18 cellular contexts compared by ENCODE assay signal in the genomic region with DNA sequence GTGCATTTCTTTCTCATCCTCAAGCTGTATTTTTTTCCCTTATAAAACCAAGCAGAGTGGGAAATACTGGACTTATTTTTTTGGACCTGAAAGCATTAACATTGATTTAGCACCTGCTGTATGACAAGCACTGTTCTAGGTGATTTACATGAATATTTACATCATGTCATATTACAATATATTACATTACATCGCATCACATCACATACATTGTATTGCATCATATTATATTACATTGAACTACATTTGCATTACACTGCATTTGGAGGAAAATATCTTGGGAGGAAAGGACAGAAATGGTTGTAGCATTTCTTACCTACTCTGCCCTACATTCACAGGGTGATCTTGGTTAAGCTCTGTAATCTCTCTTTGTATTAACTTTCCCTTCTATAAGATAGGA. TPM values are rescaled to one million over a fixed set of nuclear protein-coding genes. Genes with fewer than 3 reads are reported as not detected.
DNase-seq lines count a peak whose midpoint lies in the region; ATAC-seq and TF ChIP-seq lines count a peak whose summit lies in the region.
"Had no signal": no experiment of that assay in that cellular context is flagged by ENCODE, and none has a peak within 500 bp of the region (broad histone marks: within the 10 kb centered on the region; RNA-seq: fewer than 3 reads in every experiment).

No MANE protein-coding gene starts in this region.

- no peaks in the 10 kb centered on the region for H3K27me3 ChIP-seq in gastrocnemius medialis
- no peaks in the 10 kb centered on the region for H3K27me3 ChIP-seq in Peyer's patch

- H3K4me1 Mint-ChIP-seq in activated T-cell treated with anti-CD3 and anti-CD28 coated beads, Interleukin-2, amount 50 U/mL, for 72 hours (ENCODE audit: low read depth), result peaks cover 11% of the 10 kb centered on the region
- peaks cover 9% of the 10 kb centered on the region for H3K4me1 Mint-ChIP-seq in activated T-cell treated with anti-CD3 and anti-CD28 coated beads, Interleukin-2, amount 50 U/mL, for 4 hours (ENCODE audit: low read depth)
- peaks cover 74% of the 10 kb centered on the region for H3K4me1 Mint-ChIP-seq in dendritic cell treated with granulocyte-macrophage colony-stimulating factor and Interleukin-4, amounts not matched to agents 40 ng/mL and 50 ng/mL, for 4 days (ENCODE audit: low read depth)

- in situ Hi-C loops in gastrocnemius medialis (cut with MboI; ENCODE audit: low sequenced_read_pairs in 4 of 4), result no loop called here

- no peaks in the 10 kb centered on the region for H3K27me3 Mint-ChIP-seq in activated T-cell treated with anti-CD3 and anti-CD28 coated beads, Interleukin-2, amount 50 U/mL, for 72 hours (ENCODE audit: low read depth)
- peaks cover 2% of the 10 kb centered on the region for H3K27me3 Mint-ChIP-seq in activated T-cell treated with anti-CD3 and anti-CD28 coated beads, Interleukin-2, amount 50 U/mL, for 4 hours (ENCODE audit: low read depth)
- peaks cover 1% of the 10 kb centered on the region for H3K27me3 Mint-ChIP-seq in dendritic cell treated with granulocyte-macrophage colony-stimulating factor and Interleukin-4, amounts not matched to agents 40 ng/mL and 50 ng/mL, for 4 days
- H3K27me3 Mint-ChIP-seq: B cell had no signal

- TF ChIP-seq CTCF in HEK293 (tag by site-specific recombination; IDR thresholded peaks at IDR 0.05) (no peak), gastrocnemius medialis (IDR thresholded peaks at IDR 0.05 in 4 of 5, conservative IDR thresholded peaks at IDR 0.05 in 1 of 5) (no peak), Peyer's patch (IDR thresholded peaks at IDR 0.05) (no peak)

- DNase-seq in activated T-cell treated with anti-CD3 and anti-CD28 coated beads, Interleukin-2, amount 50 U/mL, for 72 hours, result no peak
- no peak for DNase-seq in activated T-cell treated with anti-CD3 and anti-CD28 coated beads, Interleukin-2, amount 50 U/mL, for 4 hours
- DNase-seq in gastrocnemius medialis (no peak), Peyer's patch (no peak), GM19238 (ENCODE audit: insufficient read length, low spot score) (no peak)
- DNase-seq: DND-41, NCI-H1417, NCI-H1930, NCI-H524 treated with DMSO at 0.1 percent for 48 hours had no signal

- H3K4me1 ChIP-seq in HEK293 (ENCODE audit: control insufficient read depth, insufficient read depth, low read length) (no peaks in the 10 kb centered on the region), gastrocnemius medialis (peaks cover 23 to 28% of the 10 kb centered on the region in 2 donors), Peyer's patch (no peaks in the 10 kb centered on the region)

- peaks cover 6 to 10% of the 10 kb centered on the region in 2 donors for H3K9me3 Mint-ChIP-seq in activated T-cell treated with anti-CD3 and anti-CD28 coated beads, Interleukin-2, amount 50 U/mL, for 72 hours
- peaks cover 11% of the 10 kb centered on the region for H3K9me3 Mint-ChIP-seq in activated T-cell treated with anti-CD3 and anti-CD28 coated beads, Interleukin-2, amount 50 U/mL, for 4 hours
- H3K9me3 Mint-ChIP-seq in dendritic cell treated with granulocyte-macrophage colony-stimulating factor and Interleukin-4, amounts not matched to agents 40 ng/mL and 50 ng/mL, for 4 days, result no peaks in the 10 kb centered on the region

- no peak for ATAC-seq in activated T-cell treated with anti-CD3 and anti-CD28 coated beads, Interleukin-2, amount 50 U/mL, for 72 hours (replicated peaks in 1 of 2)
- no peak for ATAC-seq in activated T-cell treated with anti-CD3 and anti-CD28 coated beads, Interleukin-2, amount 50 U/mL, for 4 hours
- ATAC-seq in gastrocnemius medialis (no peak), HG03108 (IDR thresholded peaks at IDR 0.05; ENCODE audit: unreplicated experiment) (no peak)

- H3K4me3 Mint-ChIP-seq in activated T-cell treated with anti-CD3 and anti-CD28 coated beads, Interleukin-2, amount 50 U/mL, for 72 hours, result no peak overlapping the region
- no peak overlapping the region for H3K4me3 Mint-ChIP-seq in activated T-cell treated with anti-CD3 and anti-CD28 coated beads, Interleukin-2, amount 50 U/mL, for 4 hours
- no peak overlapping the region for H3K4me3 Mint-ChIP-seq in dendritic cell treated with granulocyte-macrophage colony-stimulating factor and Interleukin-4, amounts not matched to agents 40 ng/mL and 50 ng/mL, for 4 days
- H3K4me3 Mint-ChIP-seq: B cell had no signal

- CTCF ChIA-PET in HEK293 (lab: Yijun Ruan, JAX), result no interaction called here

- POLR2A ChIA-PET in HEK293 (lab: Yijun Ruan, JAX), result no interaction called here

- H3K27ac Mint-ChIP-seq in activated T-cell treated with anti-CD3 and anti-CD28 coated beads, Interleukin-2, amount 50 U/mL, for 72 hours, result peak overlapping the region; percentile 67
- peak overlapping the region; percentile 76 for H3K27ac Mint-ChIP-seq in dendritic cell treated with granulocyte-macrophage colony-stimulating factor and Interleukin-4, amounts not matched to agents 40 ng/mL and 50 ng/mL, for 4 days
- H3K27ac Mint-ChIP-seq: B cell had no signal

- no peaks in the 10 kb centered on the region for H3K9me3 ChIP-seq in HEK293 (ENCODE audit: control insufficient read depth, insufficient read depth, low read depth, low read length)
- no peaks in the 10 kb centered on the region for H3K9me3 ChIP-seq in gastrocnemius medialis
- H3K9me3 ChIP-seq in Peyer's patch, result no peaks in the 10 kb centered on the region
- H3K9me3 ChIP-seq: HAP-1 had no signal

- peaks cover 6 to 13% of the 10 kb centered on the region in 2 donors for H3K36me3 Mint-ChIP-seq in activated T-cell treated with anti-CD3 and anti-CD28 coated beads, Interleukin-2, amount 50 U/mL, for 72 hours (ENCODE audit: insufficient read depth in 2 of 2)
- H3K36me3 Mint-ChIP-seq in activated T-cell treated with anti-CD3 and anti-CD28 coated beads, Interleukin-2, amount 50 U/mL, for 4 hours (ENCODE audit: insufficient read depth), result no peaks in the 10 kb centered on the region
- no peaks in the 10 kb centered on the region for H3K36me3 Mint-ChIP-seq in dendritic cell treated with granulocyte-macrophage colony-stimulating factor and Interleukin-4, amounts not matched to agents 40 ng/mL and 50 ng/mL, for 4 days (ENCODE audit: low read depth)

- no peak for TF ChIP-seq POLR2A in gastrocnemius medialis (IDR thresholded peaks at IDR 0.05)
- TF ChIP-seq POLR2A in Peyer's patch (IDR thresholded peaks at IDR 0.05), result no peak

- no peaks in the 10 kb centered on the region for H3K36me3 ChIP-seq in HEK293 (ENCODE audit: control insufficient read depth in 2 of 2, insufficient read depth in 1 of 2, low read length in 2 of 2)
- no peaks in the 10 kb centered on the region for H3K36me3 ChIP-seq in gastrocnemius medialis
- H3K36me3 ChIP-seq in Peyer's patch, result no peaks in the 10 kb centered on the region
- H3K36me3 ChIP-seq: HAP-1 had no signal

- H3K27ac ChIP-seq in HEK293 (ENCODE audit: extremely low read depth, low read depth, low read length), result no peak overlapping the region
- H3K27ac ChIP-seq in gastrocnemius medialis, result peak overlapping the region in 3 of 4 donors; percentile 56 to 73 (median 64)
- H3K27ac ChIP-seq in Peyer's patch, result peak overlapping the region in 1 of 4 donors; percentile 42
- H3K27ac ChIP-seq: 22Rv1, KMS-11 had no signal

- intact Hi-C loops in dendritic cell treated with granulocyte-macrophage colony-stimulating factor and Interleukin-4, amounts not matched to agents 40 ng/mL and 50 ng/mL, for 4 days (cut with micrococcal nuclease), result no loop called here
- intact Hi-C loops in gastrocnemius medialis (cut with DNase I; ENCODE audit: low total_unique reads), result no loop called here

- no peak overlapping the region for H3K4me3 ChIP-seq in HEK293 (ENCODE audit: low read depth, low read length)
- H3K4me3 ChIP-seq in gastrocnemius medialis, result no peak overlapping the region
- no peak overlapping the region for H3K4me3 ChIP-seq in Peyer's patch
- H3K4me3 ChIP-seq: HAP-1 had no signal

TF ChIP-seq in HEK293, 187 proteins besides CTCF, POLR2A, EP300 and RAD21:
- TF ChIP-seq, protein P1, sequence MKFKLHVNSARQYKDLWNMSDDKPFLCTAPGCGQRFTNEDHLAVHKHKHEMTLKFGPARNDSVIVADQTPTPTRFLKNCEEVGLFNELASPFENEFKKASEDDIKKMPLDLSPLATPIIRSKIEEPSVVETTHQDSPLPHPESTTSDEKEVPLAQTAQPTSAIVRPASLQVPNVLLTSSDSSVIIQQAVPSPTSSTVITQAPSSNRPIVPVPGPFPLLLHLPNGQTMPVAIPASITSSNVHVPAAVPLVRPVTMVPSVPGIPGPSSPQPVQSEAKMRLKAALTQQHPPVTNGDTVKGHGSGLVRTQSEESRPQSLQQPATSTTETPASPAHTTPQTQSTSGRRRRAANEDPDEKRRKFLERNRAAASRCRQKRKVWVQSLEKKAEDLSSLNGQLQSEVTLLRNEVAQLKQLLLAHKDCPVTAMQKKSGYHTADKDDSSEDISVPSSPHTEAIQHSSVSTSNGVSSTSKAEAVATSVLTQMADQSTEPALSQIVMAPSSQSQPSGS (tag by site-specific recombination; IDR thresholded peaks at IDR 0.05; ENCODE audit: low read depth), result 0 out of 2 replicates have a peak, but pooled peaks have one; percentile 23
- no peak for TF ChIP-seq SP2 (tag by site-specific recombination; IDR thresholded peaks at IDR 0.05)

RNA-seq across cellular contexts. Expression of a gene that starts 11.2 kb away (rescaled TPM):
- total RNA-seq in activated T-cell treated with anti-CD3 and anti-CD28 coated beads, Interleukin-2, amount 50 U/mL, for 72 hours, result 1 to 10 TPM; 1.3 to 3.0 TPM
- total RNA-seq in activated T-cell treated with anti-CD3 and anti-CD28 coated beads, Interleukin-2, amount 50 U/mL, for 4 hours, result under 1 TPM in 2 of 3 donors, not detected in 1; 0.11 to 0.60 TPM
- total RNA-seq in gastrocnemius medialis (1 to 10 TPM; 1.4 to 2.5 (median 1.7) TPM), Peyer's patch (under 1 TPM in 1 of 4 donors, not detected in 3; 0.40 TPM)
- total RNA-seq: G401, SK-MEL-5 had no signal

RNA-seq across cellular contexts. Expression of a gene that starts 48.8 kb away (rescaled TPM):
- 10 to 100 TPM; 16.4 to 36.3 TPM for total RNA-seq in activated T-cell treated with anti-CD3 and anti-CD28 coated beads, Interleukin-2, amount 50 U/mL, for 72 hours
- 10 to 100 TPM; 33.7 to 58.4 (median 42.1) TPM for total RNA-seq in activated T-cell treated with anti-CD3 and anti-CD28 coated beads, Interleukin-2, amount 50 U/mL, for 4 hours
- total RNA-seq in gastrocnemius medialis (1 to 10 TPM in 3 of 4 donors, under 1 TPM in 1; 0.61 to 7.2 (median 1.6) TPM), Peyer's patch (1 to 10 TPM; 1.7 to 6.2 (median 3.4) TPM)
- total RNA-seq: G401 had no signal
